Comparison of ENCODE assay signal across 9 cellular contexts in the genomic region with DNA sequence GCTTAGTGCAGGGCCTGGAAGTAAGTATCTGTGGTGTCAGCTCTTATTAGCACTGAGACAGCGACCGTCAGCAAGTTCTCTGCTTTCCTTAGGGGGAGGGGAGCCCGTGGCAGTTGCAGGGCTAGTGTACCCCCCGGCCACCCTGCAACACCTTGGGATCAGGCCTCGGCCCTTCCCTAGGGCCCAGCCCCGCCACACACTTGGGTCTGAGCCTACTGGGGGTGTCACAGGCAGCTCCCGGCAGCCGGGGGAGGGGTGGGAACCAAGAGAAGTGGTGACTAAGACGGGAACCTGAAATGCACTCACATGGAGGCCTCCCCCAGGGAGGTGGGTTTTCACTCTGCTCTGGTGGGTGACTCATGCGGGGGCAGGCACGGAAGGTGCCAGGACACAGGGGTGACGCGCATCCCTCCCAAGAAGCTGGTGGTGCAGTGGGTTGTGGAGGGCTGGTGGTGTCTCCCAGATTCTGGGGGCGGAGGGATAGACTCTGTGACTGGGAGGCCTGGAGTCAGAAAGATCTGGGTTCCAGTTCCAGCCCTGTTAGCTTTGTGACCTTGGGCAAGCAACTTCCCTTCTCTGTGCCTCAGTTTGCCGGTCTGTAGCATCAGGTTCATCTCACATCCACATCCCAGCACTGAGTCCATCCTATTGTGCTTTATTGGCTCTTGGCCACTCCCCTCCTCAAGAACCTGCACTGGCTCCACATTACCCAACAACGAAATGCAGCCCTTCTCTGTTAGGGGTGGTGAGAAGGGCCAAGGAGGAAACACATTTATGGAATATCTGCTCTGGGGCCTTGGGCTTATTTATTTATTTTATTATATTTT. TPM values are rescaled to one million over a fixed set of nuclear protein-coding genes. Genes with fewer than 3 reads are reported as not detected.
DNase-seq lines count a peak whose midpoint lies in the region; ATAC-seq and TF ChIP-seq lines count a peak whose summit lies in the region.
"Had no signal": no experiment of that assay in that cellular context is flagged by ENCODE, and none has a peak within 500 bp of the region (broad histone marks: within the 10 kb centered on the region; RNA-seq: fewer than 3 reads in every experiment).

No MANE protein-coding gene starts in this region.

- H3K4me1 ChIP-seq in OCI-LY3 (ENCODE audit: low read length), result peaks cover 10% of the 10 kb centered on the region

- peak overlapping the region; percentile 58 for H3K4me2 ChIP-seq in OCI-LY3 (ENCODE audit: low read length)

- TF ChIP-seq CTCF in OCI-LY3 (IDR thresholded peaks at IDR 0.05; ENCODE audit: low read depth, low read length) (no peak), glutamatergic neuron (IDR thresholded peaks at IDR 0.05; ENCODE audit: partially characterized antibody, unreplicated experiment) (no peak)

- peaks cover 41% of the 10 kb centered on the region for H3K4me1 Mint-ChIP-seq in activated T-cell treated with anti-CD3 and anti-CD28 coated beads, Interleukin-2, amount 50 U/mL, for 4 hours (ENCODE audit: low read depth)
- H3K4me1 Mint-ChIP-seq in glutamatergic neuron (ENCODE audit: low read depth, unreplicated experiment), result peaks cover 5% of the 10 kb centered on the region

- peak overlapping the region; percentile 28 for H3K4me3 ChIP-seq in OCI-LY3 (ENCODE audit: low read length)

- no peaks in the 10 kb centered on the region for H3K9me3 ChIP-seq in OCI-LY3 (ENCODE audit: insufficient read depth, low read length)
- H3K9me3 ChIP-seq: neutrophil had no signal

- peak; percentile 98 to 99 for ATAC-seq in activated T-cell treated with anti-CD3 and anti-CD28 coated beads, Interleukin-2, amount 50 U/mL, for 4 hours
- ATAC-seq in GM19351 (IDR thresholded peaks at IDR 0.05; ENCODE audit: unreplicated experiment) (no peak), HG02623 (IDR thresholded peaks at IDR 0.05; ENCODE audit: unreplicated experiment) (no peak), HG03280 (IDR thresholded peaks at IDR 0.05; ENCODE audit: unreplicated experiment) (no peak)

- H3K27ac ChIP-seq in OCI-LY3 (ENCODE audit: low read length), result no peak overlapping the region
- H3K27ac ChIP-seq: neutrophil had no signal

- no peaks in the 10 kb centered on the region for H4K20me1 ChIP-seq in OCI-LY3 (ENCODE audit: insufficient read depth, low read length)

- no peaks in the 10 kb centered on the region for H3K27me3 Mint-ChIP-seq in activated T-cell treated with anti-CD3 and anti-CD28 coated beads, Interleukin-2, amount 50 U/mL, for 4 hours (ENCODE audit: low read depth)
- H3K27me3 Mint-ChIP-seq in glutamatergic neuron (ENCODE audit: unreplicated experiment), result peaks cover 2% of the 10 kb centered on the region

- no peaks in the 10 kb centered on the region for H3K9me3 Mint-ChIP-seq in activated T-cell treated with anti-CD3 and anti-CD28 coated beads, Interleukin-2, amount 50 U/mL, for 4 hours
- no peaks in the 10 kb centered on the region for H3K9me3 Mint-ChIP-seq in glutamatergic neuron (ENCODE audit: unreplicated experiment)

- H3K36me3 Mint-ChIP-seq in activated T-cell treated with anti-CD3 and anti-CD28 coated beads, Interleukin-2, amount 50 U/mL, for 4 hours (ENCODE audit: insufficient read depth), result no peaks in the 10 kb centered on the region
- H3K36me3 Mint-ChIP-seq in glutamatergic neuron (ENCODE audit: unreplicated experiment), result no peaks in the 10 kb centered on the region

- H3K79me2 ChIP-seq in OCI-LY3 (ENCODE audit: low read length), result no peaks in the 10 kb centered on the region

- DNase-seq in GDM1 (lab: John Stamatoyannopoulos, UW), result peak; percentile 54
- DNase-seq in activated T-cell treated with anti-CD3 and anti-CD28 coated beads, Interleukin-2, amount 50 U/mL, for 4 hours, result peak; percentile 88
- peak; percentile 38 for DNase-seq in glutamatergic neuron
- peak; percentile 81 to 91 for DNase-seq in stimulated activated CD4-positive, alpha-beta T cell treated with anti-CD3 and anti-CD28 coated beads, Interleukin-4, amount 100 ng/mL, for 48 hours (ENCODE audit: low read depth in 2 of 2)

- H3K9ac ChIP-seq in OCI-LY3 (ENCODE audit: low read length), result no peak overlapping the region

- H3K36me3 ChIP-seq in OCI-LY3 (replicated peaks; ENCODE audit: low read depth, low read length), result no peaks in the 10 kb centered on the region
- H3K36me3 ChIP-seq: neutrophil had no signal

- no peaks in the 10 kb centered on the region for H3K27me3 ChIP-seq in OCI-LY3 (ENCODE audit: low read depth, low read length)
- H3K27me3 ChIP-seq: neutrophil had no signal

- H3K4me3 Mint-ChIP-seq in activated T-cell treated with anti-CD3 and anti-CD28 coated beads, Interleukin-2, amount 50 U/mL, for 4 hours, result peak overlapping the region; percentile 43
- H3K4me3 Mint-ChIP-seq in glutamatergic neuron (ENCODE audit: unreplicated experiment), result no peak overlapping the region

- peak overlapping the region; percentile 28 for H3K27ac Mint-ChIP-seq in glutamatergic neuron (ENCODE audit: unreplicated experiment)

- peak overlapping the region; percentile 86; the same call in 1 of the 2 replicates for H2AFZ ChIP-seq in OCI-LY3 (ENCODE audit: low read depth, low read length)

RNA-seq across cellular contexts. Expression of a gene that starts 44.5 kb away (rescaled TPM):
- 100 to 1,000 TPM; 241 to 262 (median 259) TPM for total RNA-seq in activated T-cell treated with anti-CD3 and anti-CD28 coated beads, Interleukin-2, amount 50 U/mL, for 4 hours
- total RNA-seq in glutamatergic neuron (ENCODE audit: unreplicated experiment), result 8.3 TPM

RNA-seq across cellular contexts. Expression of a gene that starts 54.8 kb away (rescaled TPM):
- 10 to 100 TPM; 33.5 to 42.7 (median 36.5) TPM for total RNA-seq in activated T-cell treated with anti-CD3 and anti-CD28 coated beads, Interleukin-2, amount 50 U/mL, for 4 hours
- total RNA-seq in glutamatergic neuron (ENCODE audit: unreplicated experiment), result 50.6 TPM

Comparison
In these comparisons a context has a peak if more than half of its experiments do, and no peak if none do; other contexts are left out.
1. DNase-seq: peak in every context shown above with its lines; median percentile 88 in activated T-cell treated with anti-CD3 and anti-CD28 coated beads, Interleukin-2, amount 50 U/mL, for 4 hours; 86 in stimulated activated CD4-positive, alpha-beta T cell treated with anti-CD3 and anti-CD28 coated beads, Interleukin-4, amount 100 ng/mL, for 48 hours; 54 in GDM1; 38 in glutamatergic neuron.
2. ATAC-seq: peak in activated T-cell treated with anti-CD3 and anti-CD28 coated beads, Interleukin-2, amount 50 U/mL, for 4 hours (2 of 2); none in GM19351 (single experiment), HG02623 (single experiment) and HG03280 (single experiment).
3. RNA of a gene that starts 44.5 kb away (total RNA-seq): 241 to 262 TPM in activated T-cell treated with anti-CD3 and anti-CD28 coated beads, Interleukin-2, amount 50 U/mL, for 4 hours; 8.3 TPM in glutamatergic neuron (single experiment); every median in the first group is over 10 times any median in the second.